1 cellular context compared by ENCODE assay signal in the genomic region with DNA sequence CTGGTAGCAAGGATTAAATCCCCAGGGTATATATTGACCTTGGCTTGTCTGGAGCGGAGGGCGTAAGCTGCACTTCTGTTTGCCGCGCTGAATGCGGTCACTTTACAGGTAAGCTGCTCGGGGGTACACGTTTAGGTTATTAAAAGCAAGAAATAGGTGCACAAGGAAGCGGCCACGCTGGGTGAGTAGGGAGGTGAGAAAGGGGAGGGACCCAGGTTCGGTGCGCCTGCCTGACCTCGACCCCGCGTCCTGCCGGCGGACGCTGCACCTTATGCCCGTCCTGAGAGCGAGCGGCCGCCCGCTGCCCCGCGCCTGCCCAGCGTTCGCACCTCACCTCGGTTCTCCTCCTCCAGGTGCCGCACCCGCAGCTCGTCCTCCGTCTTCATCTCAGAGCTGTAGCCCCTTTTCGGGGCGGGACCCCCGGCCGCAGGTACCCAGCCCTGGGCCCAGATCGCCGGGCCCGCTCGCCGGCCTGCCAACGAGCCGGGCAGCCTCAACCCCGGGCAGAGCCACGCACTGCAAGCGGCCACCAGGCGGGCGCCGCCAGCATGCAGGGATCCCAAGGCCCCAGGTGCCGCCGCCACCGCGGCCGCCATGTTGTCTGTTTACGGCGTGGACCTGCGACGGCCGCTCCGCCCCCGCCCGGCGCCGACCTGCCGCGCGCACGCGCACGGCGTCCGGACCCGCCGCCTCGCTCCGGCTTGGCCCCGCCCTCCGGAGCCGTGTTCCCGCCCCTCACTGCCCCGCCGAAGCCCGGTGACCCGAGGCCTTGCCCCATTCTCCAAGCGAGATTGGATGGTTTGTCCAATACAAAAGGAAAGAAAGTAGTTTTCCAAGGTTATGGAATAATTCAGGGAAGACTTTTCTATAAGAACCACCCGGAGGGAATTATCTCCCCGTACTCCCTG.
TF ChIP-seq lines count a peak whose summit lies in the region.

A gene with protein sequence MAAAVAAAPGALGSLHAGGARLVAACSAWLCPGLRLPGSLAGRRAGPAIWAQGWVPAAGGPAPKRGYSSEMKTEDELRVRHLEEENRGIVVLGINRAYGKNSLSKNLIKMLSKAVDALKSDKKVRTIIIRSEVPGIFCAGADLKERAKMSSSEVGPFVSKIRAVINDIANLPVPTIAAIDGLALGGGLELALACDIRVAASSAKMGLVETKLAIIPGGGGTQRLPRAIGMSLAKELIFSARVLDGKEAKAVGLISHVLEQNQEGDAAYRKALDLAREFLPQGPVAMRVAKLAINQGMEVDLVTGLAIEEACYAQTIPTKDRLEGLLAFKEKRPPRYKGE (minus strand): TSS at position 625 of the 908 bp plus-strand sequence. CDS start 29 bp downstream, at position 596.

TF ChIP-seq in HepG2, 621 proteins besides CTCF, POLR2A, EP300 and RAD21 (continued from another document and continues in another):
- TF ChIP-seq, protein P1, sequence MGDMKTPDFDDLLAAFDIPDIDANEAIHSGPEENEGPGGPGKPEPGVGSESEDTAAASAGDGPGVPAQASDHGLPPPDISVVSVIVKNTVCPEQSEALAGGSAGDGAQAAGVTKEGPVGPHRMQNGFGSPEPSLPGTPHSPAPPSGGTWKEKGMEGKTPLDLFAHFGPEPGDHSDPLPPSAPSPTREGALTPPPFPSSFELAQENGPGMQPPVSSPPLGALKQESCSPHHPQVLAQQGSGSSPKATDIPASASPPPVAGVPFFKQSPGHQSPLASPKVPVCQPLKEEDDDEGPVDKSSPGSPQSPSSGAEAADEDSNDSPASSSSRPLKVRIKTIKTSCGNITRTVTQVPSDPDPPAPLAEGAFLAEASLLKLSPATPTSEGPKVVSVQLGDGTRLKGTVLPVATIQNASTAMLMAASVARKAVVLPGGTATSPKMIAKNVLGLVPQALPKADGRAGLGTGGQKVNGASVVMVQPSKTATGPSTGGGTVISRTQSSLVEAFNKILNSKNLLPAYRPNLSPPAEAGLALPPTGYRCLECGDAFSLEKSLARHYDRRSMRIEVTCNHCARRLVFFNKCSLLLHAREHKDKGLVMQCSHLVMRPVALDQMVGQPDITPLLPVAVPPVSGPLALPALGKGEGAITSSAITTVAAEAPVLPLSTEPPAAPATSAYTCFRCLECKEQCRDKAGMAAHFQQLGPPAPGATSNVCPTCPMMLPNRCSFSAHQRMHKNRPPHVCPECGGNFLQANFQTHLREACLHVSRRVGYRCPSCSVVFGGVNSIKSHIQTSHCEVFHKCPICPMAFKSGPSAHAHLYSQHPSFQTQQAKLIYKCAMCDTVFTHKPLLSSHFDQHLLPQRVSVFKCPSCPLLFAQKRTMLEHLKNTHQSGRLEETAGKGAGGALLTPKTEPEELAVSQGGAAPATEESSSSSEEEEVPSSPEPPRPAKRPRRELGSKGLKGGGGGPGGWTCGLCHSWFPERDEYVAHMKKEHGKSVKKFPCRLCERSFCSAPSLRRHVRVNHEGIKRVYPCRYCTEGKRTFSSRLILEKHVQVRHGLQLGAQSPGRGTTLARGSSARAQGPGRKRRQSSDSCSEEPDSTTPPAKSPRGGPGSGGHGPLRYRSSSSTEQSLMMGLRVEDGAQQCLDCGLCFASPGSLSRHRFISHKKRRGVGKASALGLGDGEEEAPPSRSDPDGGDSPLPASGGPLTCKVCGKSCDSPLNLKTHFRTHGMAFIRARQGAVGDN (CRISPR knock-in tag; IDR thresholded peaks at IDR 0.05): peak; percentile 85
- TF ChIP-seq, protein P2, sequence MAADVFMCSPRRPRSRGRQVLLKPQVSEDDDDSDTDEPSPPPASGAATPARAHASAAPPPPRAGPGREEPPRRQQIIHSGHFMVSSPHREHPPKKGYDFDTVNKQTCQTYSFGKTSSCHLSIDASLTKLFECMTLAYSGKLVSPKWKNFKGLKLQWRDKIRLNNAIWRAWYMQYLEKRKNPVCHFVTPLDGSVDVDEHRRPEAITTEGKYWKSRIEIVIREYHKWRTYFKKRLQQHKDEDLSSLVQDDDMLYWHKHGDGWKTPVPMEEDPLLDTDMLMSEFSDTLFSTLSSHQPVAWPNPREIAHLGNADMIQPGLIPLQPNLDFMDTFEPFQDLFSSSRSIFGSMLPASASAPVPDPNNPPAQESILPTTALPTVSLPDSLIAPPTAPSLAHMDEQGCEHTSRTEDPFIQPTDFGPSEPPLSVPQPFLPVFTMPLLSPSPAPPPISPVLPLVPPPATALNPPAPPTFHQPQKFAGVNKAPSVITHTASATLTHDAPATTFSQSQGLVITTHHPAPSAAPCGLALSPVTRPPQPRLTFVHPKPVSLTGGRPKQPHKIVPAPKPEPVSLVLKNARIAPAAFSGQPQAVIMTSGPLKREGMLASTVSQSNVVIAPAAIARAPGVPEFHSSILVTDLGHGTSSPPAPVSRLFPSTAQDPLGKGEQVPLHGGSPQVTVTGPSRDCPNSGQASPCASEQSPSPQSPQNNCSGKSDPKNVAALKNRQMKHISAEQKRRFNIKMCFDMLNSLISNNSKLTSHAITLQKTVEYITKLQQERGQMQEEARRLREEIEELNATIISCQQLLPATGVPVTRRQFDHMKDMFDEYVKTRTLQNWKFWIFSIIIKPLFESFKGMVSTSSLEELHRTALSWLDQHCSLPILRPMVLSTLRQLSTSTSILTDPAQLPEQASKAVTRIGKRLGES (CRISPR knock-in tag; IDR thresholded peaks at IDR 0.05; ENCODE audit: borderline replicate concordance): no peak
- TF ChIP-seq TRIM24 (CRISPR knock-in tag; IDR thresholded peaks at IDR 0.05): no peak
- no peak for TF ChIP-seq SCMH1 (CRISPR knock-in tag; IDR thresholded peaks at IDR 0.05; ENCODE audit: borderline replicate concordance)
- no peak for TF ChIP-seq SMARCC2 (IDR thresholded peaks at IDR 0.05)
- TF ChIP-seq, protein P3, sequence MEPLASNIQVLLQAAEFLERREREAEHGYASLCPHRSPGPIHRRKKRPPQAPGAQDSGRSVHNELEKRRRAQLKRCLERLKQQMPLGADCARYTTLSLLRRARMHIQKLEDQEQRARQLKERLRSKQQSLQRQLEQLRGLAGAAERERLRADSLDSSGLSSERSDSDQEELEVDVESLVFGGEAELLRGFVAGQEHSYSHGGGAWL (CRISPR knock-in tag; IDR thresholded peaks at IDR 0.05): peak; percentile 54; the same call in 1 of the 2 replicates
- no peak for TF ChIP-seq ZNF251 (CRISPR knock-in tag; IDR thresholded peaks at IDR 0.05)
- peak; percentile 42; the same call in 1 of the 2 replicates for TF ChIP-seq ZNF431 (CRISPR knock-in tag; IDR thresholded peaks at IDR 0.05; ENCODE audit: borderline replicate concordance, low read depth)
- TF ChIP-seq, protein P4, sequence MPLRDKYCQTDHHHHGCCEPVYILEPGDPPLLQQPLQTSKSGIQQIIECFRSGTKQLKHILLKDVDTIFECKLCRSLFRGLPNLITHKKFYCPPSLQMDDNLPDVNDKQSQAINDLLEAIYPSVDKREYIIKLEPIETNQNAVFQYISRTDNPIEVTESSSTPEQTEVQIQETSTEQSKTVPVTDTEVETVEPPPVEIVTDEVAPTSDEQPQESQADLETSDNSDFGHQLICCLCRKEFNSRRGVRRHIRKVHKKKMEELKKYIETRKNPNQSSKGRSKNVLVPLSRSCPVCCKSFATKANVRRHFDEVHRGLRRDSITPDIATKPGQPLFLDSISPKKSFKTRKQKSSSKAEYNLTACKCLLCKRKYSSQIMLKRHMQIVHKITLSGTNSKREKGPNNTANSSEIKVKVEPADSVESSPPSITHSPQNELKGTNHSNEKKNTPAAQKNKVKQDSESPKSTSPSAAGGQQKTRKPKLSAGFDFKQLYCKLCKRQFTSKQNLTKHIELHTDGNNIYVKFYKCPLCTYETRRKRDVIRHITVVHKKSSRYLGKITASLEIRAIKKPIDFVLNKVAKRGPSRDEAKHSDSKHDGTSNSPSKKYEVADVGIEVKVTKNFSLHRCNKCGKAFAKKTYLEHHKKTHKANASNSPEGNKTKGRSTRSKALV (CRISPR knock-in tag; IDR thresholded peaks at IDR 0.05): 0 out of 2 replicates have a peak, but pooled peaks have one; percentile 58
- TF ChIP-seq ATF7 (IDR thresholded peaks at IDR 0.05): no peak
- TF ChIP-seq ATF7 (CRISPR knock-in tag; IDR thresholded peaks at IDR 0.05): no peak
- no peak for TF ChIP-seq ZNF605 (CRISPR knock-in tag; IDR thresholded peaks at IDR 0.05)
- TF ChIP-seq NR1H2 (CRISPR knock-in tag; IDR thresholded peaks at IDR 0.05; ENCODE audit: borderline replicate concordance, low read depth): no peak
- TF ChIP-seq, protein P5, sequence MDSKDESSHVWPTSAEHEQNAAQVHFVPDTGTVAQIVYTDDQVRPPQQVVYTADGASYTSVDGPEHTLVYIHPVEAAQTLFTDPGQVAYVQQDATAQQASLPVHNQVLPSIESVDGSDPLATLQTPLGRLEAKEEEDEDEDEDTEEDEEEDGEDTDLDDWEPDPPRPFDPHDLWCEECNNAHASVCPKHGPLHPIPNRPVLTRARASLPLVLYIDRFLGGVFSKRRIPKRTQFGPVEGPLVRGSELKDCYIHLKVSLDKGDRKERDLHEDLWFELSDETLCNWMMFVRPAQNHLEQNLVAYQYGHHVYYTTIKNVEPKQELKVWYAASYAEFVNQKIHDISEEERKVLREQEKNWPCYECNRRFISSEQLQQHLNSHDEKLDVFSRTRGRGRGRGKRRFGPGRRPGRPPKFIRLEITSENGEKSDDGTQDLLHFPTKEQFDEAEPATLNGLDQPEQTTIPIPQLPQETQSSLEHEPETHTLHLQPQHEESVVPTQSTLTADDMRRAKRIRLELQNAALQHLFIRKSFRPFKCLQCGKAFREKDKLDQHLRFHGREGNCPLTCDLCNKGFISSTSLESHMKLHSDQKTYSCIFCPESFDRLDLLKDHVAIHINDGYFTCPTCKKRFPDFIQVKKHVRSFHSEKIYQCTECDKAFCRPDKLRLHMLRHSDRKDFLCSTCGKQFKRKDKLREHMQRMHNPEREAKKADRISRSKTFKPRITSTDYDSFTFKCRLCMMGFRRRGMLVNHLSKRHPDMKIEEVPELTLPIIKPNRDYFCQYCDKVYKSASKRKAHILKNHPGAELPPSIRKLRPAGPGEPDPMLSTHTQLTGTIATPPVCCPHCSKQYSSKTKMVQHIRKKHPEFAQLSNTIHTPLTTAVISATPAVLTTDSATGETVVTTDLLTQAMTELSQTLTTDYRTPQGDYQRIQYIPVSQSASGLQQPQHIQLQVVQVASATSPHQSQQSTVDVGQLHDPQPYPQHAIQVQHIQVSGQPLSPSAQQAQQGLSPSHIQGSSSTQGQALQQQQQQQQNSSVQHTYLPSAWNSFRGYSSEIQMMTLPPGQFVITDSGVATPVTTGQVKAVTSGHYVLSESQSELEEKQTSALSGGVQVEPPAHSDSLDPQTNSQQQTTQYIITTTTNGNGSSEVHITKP (CRISPR knock-in tag; IDR thresholded peaks at IDR 0.05; ENCODE audit: low read depth): no peak
- TF ChIP-seq, protein P6, sequence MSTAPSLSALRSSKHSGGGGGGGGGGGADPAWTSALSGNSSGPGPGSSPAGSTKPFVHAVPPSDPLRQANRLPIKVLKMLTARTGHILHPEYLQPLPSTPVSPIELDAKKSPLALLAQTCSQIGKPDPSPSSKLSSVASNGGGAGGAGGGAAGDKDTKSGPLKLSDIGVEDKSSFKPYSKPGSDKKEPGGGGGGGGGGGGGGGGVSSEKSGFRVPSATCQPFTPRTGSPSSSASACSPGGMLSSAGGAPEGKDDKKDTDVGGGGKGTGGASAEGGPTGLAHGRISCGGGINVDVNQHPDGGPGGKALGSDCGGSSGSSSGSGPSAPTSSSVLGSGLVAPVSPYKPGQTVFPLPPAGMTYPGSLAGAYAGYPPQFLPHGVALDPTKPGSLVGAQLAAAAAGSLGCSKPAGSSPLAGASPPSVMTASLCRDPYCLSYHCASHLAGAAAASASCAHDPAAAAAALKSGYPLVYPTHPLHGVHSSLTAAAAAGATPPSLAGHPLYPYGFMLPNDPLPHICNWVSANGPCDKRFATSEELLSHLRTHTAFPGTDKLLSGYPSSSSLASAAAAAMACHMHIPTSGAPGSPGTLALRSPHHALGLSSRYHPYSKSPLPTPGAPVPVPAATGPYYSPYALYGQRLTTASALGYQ (CRISPR knock-in tag; IDR thresholded peaks at IDR 0.05): peak; percentile 7; the same call in 1 of the 2 replicates
- 0 out of 2 replicates have a peak, but pooled peaks have one; percentile 40 for TF ChIP-seq ZNF780A (CRISPR knock-in tag; IDR thresholded peaks at IDR 0.05)
- TF ChIP-seq TAF1 (CRISPR knock-in tag; IDR thresholded peaks at IDR 0.05): peak; percentile 68
- no peak for TF ChIP-seq SETDB1 (CRISPR knock-in tag; IDR thresholded peaks at IDR 0.05; ENCODE audit: borderline replicate concordance)
- TF ChIP-seq DNMT1 (CRISPR knock-in tag; IDR thresholded peaks at IDR 0.05): no peak
- TF ChIP-seq TGIF2 (CRISPR knock-in tag; IDR thresholded peaks at IDR 0.05): 0 out of 2 replicates have a peak, but pooled peaks have one; percentile 13
- no peak for TF ChIP-seq NFE2L2 (IDR thresholded peaks at IDR 0.05; ENCODE audit: low read length)
- TF ChIP-seq ZNF20 (CRISPR knock-in tag; IDR thresholded peaks at IDR 0.05): no peak
- TF ChIP-seq, protein P7, sequence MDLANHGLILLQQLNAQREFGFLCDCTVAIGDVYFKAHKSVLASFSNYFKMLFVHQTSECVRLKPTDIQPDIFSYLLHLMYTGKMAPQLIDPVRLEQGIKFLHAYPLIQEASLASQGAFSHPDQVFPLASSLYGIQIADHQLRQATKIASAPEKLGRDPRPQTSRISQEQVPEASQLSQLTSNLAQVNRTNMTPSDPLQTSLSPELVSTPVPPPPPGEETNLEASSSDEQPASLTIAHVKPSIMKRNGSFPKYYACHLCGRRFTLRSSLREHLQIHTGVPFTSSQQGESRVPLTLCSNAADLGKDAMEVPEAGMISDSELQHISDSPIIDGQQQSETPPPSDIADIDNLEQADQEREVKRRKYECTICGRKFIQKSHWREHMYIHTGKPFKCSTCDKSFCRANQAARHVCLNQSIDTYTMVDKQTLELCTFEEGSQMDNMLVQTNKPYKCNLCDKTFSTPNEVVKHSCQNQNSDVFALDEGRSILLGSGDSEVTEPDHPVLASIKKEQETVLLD (CRISPR knock-in tag; IDR thresholded peaks at IDR 0.05; ENCODE audit: low read depth): no peak
- no peak for TF ChIP-seq KDM6A (CRISPR knock-in tag; IDR thresholded peaks at IDR 0.05; ENCODE audit: low read depth)
- TF ChIP-seq RORA (CRISPR knock-in tag; IDR thresholded peaks at IDR 0.05): no peak
- TF ChIP-seq ZNF629 (CRISPR knock-in tag; conservative IDR thresholded peaks at IDR 0.05): no peak
- 0 out of 2 replicates have a peak, but pooled peaks have one; percentile 83 for TF ChIP-seq ZNF879 (CRISPR knock-in tag; IDR thresholded peaks at IDR 0.05)
- TF ChIP-seq MBNL3 (CRISPR knock-in tag; conservative IDR thresholded peaks at IDR 0.05): no peak
- no peak for TF ChIP-seq ZNF792 (CRISPR knock-in tag; IDR thresholded peaks at IDR 0.05)
- TF ChIP-seq KMT2B (CRISPR knock-in tag; IDR thresholded peaks at IDR 0.05): 0 out of 2 replicates have a peak, but pooled peaks have one; percentile 31
- peak; percentile 69; the same call in 1 of the 2 replicates for TF ChIP-seq ZNF776 (CRISPR knock-in tag; IDR thresholded peaks at IDR 0.05)
- no peak for TF ChIP-seq HMG20B (CRISPR knock-in tag; conservative IDR thresholded peaks at IDR 0.05)
- TF ChIP-seq SMAD3 (CRISPR knock-in tag; IDR thresholded peaks at IDR 0.05): no peak
- TF ChIP-seq SP4 (CRISPR knock-in tag; IDR thresholded peaks at IDR 0.05): peak; percentile 46; the same call in 1 of the 2 replicates
- TF ChIP-seq XRCC5 (optimal IDR thresholded peaks at IDR 0.05; ENCODE audit: low read length): peak; percentile 16
- TF ChIP-seq RBAK (CRISPR knock-in tag; IDR thresholded peaks at IDR 0.05): no peak
- TF ChIP-seq ZSCAN29 (CRISPR knock-in tag; conservative IDR thresholded peaks at IDR 0.05): no peak; the same call in 1 of the 2 replicates
- TF ChIP-seq, protein P8, sequence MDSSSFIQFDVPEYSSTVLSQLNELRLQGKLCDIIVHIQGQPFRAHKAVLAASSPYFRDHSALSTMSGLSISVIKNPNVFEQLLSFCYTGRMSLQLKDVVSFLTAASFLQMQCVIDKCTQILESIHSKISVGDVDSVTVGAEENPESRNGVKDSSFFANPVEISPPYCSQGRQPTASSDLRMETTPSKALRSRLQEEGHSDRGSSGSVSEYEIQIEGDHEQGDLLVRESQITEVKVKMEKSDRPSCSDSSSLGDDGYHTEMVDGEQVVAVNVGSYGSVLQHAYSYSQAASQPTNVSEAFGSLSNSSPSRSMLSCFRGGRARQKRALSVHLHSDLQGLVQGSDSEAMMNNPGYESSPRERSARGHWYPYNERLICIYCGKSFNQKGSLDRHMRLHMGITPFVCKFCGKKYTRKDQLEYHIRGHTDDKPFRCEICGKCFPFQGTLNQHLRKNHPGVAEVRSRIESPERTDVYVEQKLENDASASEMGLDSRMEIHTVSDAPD (CRISPR knock-in tag; IDR thresholded peaks at IDR 0.05): no peak
